21 cellular contexts compared by ENCODE assay signal in genomic region chr6:54988576-54988975, GRCh38.
DNase-seq lines count a peak whose midpoint lies in the region; ATAC-seq, FAIRE-seq and TF ChIP-seq lines count a peak whose summit lies in the region.
"Had no signal": no experiment of that assay in that cellular context is flagged by ENCODE, and none has a peak within 500 bp of the region (broad histone marks: within the 10 kb centered on the region; RNA-seq: fewer than 3 reads in every experiment).

No MANE protein-coding gene starts in this region.

- H3K4me1 ChIP-seq in astrocyte (ENCODE audit: insufficient read depth, low read length): no peaks in the 10 kb centered on the region
- H3K4me1 ChIP-seq: A549 had no signal

- H3K36me3 Mint-ChIP-seq in astrocyte (ENCODE audit: low read depth, unreplicated experiment): no peaks in the 10 kb centered on the region

- H3K9me3 ChIP-seq in astrocyte (ENCODE audit: insufficient read depth, low read depth, low read length): no peaks in the 10 kb centered on the region
- H3K9me3 ChIP-seq: A549, Caco-2 had no signal

- FAIRE-seq in astrocyte (lab: Jason Lieb, UNC): no peak
- FAIRE-seq: A549, GM12891, GM18507 had no signal

- peaks cover 7% of the 10 kb centered on the region for H3K4me1 Mint-ChIP-seq in astrocyte (ENCODE audit: low read depth, unreplicated experiment)

- H3K27ac ChIP-seq in astrocyte (ENCODE audit: low read depth, low read length): no peak overlapping the region
- H3K27ac ChIP-seq: A549 had no signal

- H2AFZ ChIP-seq in astrocyte (ENCODE audit: low read depth, low read length): no peak overlapping the region

- no peak overlapping the region for H3K27ac Mint-ChIP-seq in astrocyte (ENCODE audit: unreplicated experiment)
- H3K27ac Mint-ChIP-seq: CD4-positive, alpha-beta T cell had no signal

- peaks cover 21% of the 10 kb centered on the region for H3K9me3 Mint-ChIP-seq in astrocyte (ENCODE audit: unreplicated experiment)

- H4K20me1 ChIP-seq in astrocyte (ENCODE audit: insufficient read depth, low read length): no peaks in the 10 kb centered on the region

- no peak overlapping the region for H3K9ac ChIP-seq in astrocyte (ENCODE audit: low read length)

- H3K4me3 Mint-ChIP-seq in astrocyte (ENCODE audit: unreplicated experiment): no peak overlapping the region
- H3K4me3 Mint-ChIP-seq: CD4-positive, alpha-beta T cell had no signal

- H3K27me3 ChIP-seq in astrocyte (ENCODE audit: insufficient read depth, low read length): no peaks in the 10 kb centered on the region

- H3K36me3 ChIP-seq in astrocyte (ENCODE audit: insufficient read depth, low read length): no peaks in the 10 kb centered on the region

- H3K27me3 Mint-ChIP-seq in astrocyte (ENCODE audit: low read depth, unreplicated experiment): no peaks in the 10 kb centered on the region
- H3K27me3 Mint-ChIP-seq: CD4-positive, alpha-beta T cell had no signal

- DNase-seq in DMS53 treated with DMSO at 0.1 percent for 48 hours (lab: John Stamatoyannopoulos, UW; ENCODE audit: unreplicated experiment) (peak; percentile 26), NCI-H226 (peak; percentile 40), astrocyte (ENCODE audit: low read depth) (peak; percentile 5), left colon (no peak), sciatic nerve (ENCODE audit: low spot score) (no peak)
- DNase-seq: Caco-2; CD4-positive, alpha-beta T cell; GOT3; NCI-H1105 treated with DMSO at 0.1 percent for 48 hours; NCI-H1694; NCI-H2081 treated with DMSO at 0.1 percent for 48 hours; NCI-H510A; NCI-H748 treated with DMSO at 0.1 percent for 48 hours; NK-92 treated with Interleukin-12 subunit alpha and Interleukin-12 subunit beta, amount 100 ng/mL, for 24 hours; SIG-M5 had no signal

- no peak overlapping the region for H3K4me3 ChIP-seq in astrocyte (ENCODE audit: insufficient read depth, low read depth, low read length)
- H3K4me3 ChIP-seq: A549 had no signal

- no peaks in the 10 kb centered on the region for H3K79me2 ChIP-seq in astrocyte (ENCODE audit: insufficient read depth, low read length)

- no peak overlapping the region for H3K4me2 ChIP-seq in astrocyte (ENCODE audit: low read length)
- H3K4me2 ChIP-seq: A549 had no signal

- ATAC-seq in left colon (peak; percentile 68), HG03139 (IDR thresholded peaks at IDR 0.05; ENCODE audit: unreplicated experiment) (no peak), sciatic nerve (no peak), HG03354 (IDR thresholded peaks at IDR 0.05; ENCODE audit: poor library complexity, severe bottlenecking, unreplicated experiment) (no peak)
- ATAC-seq: A549, SK-N-SH treated with all-trans-retinoic acid at 6 μM for 48 hours had no signal

- no peak for TF ChIP-seq CTCF in astrocyte (IDR thresholded peaks at IDR 0.05; ENCODE audit: insufficient read depth, low read depth, low read length)

- intact Hi-C loops in left colon (cut with DNase I, micrococcal nuclease): no loop called here
- intact Hi-C loops in sciatic nerve (cut with DNase I): no loop called here

Comparison
In these comparisons a context has a peak if more than half of its experiments do, and no peak if none do; other contexts are left out.
1. DNase-seq: peak in DMS53 treated with DMSO at 0.1 percent for 48 hours (single experiment), NCI-H226 (single experiment) and astrocyte (single experiment); none in left colon (0 of 2) and sciatic nerve (single experiment).